In genomic region chr1:903721-904270, GRCh38 we compare ENCODE assay signal across 10 cellular contexts. TPM values are rescaled to one million over a fixed set of nuclear protein-coding genes. Genes with fewer than 3 reads are reported as not detected.
DNase-seq lines count a peak whose midpoint lies in the region; ATAC-seq and TF ChIP-seq lines count a peak whose summit lies in the region.
"Had no signal": no experiment of that assay in that cellular context is flagged by ENCODE, and none has a peak within 500 bp of the region (broad histone marks: within the 10 kb centered on the region; RNA-seq: fewer than 3 reads in every experiment).

No MANE protein-coding gene starts in this region.

- TF ChIP-seq CTCF in GM23338 (conservative IDR thresholded peaks at IDR 0.05; ENCODE audit: low read depth in 2 of 2) = no peak
- TF ChIP-seq CTCF in heart right ventricle (IDR thresholded peaks at IDR 0.05) = no peak

- no peaks in the 10 kb centered on the region; the same call in 1 of the 2 replicates for H4K20me1 ChIP-seq in GM23338 (replicated peaks; ENCODE audit: insufficient read depth)

- H3K4me2 ChIP-seq in GM23338 = peak overlapping the region; percentile 65; the same call in 1 of the 2 replicates

- no peak overlapping the region for H2AFZ ChIP-seq in GM23338

- peaks cover 56% of the 10 kb centered on the region for H3K27me3 ChIP-seq in GM23338 (ENCODE audit: insufficient read depth)
- peaks cover 0 to 43% (median 25%) of the 10 kb centered on the region in 7 donors for H3K27me3 ChIP-seq in heart right ventricle

- H3K4me3 ChIP-seq in GM23338 (peak overlapping the region; percentile 46; the same call in 1 of the 2 replicates), heart right ventricle (peak overlapping the region in 9 of 10 donors; percentile 30 to 54 (median 48)), skin epidermis (peak overlapping the region; percentile 25 to 51 (median 36))

- no peaks in the 10 kb centered on the region for H3K79me2 ChIP-seq in GM23338 (replicated peaks; ENCODE audit: insufficient read depth)
- H3K79me2 ChIP-seq: parathyroid adenoma had no signal

- POLR2A ChIA-PET in activated CD8-positive, alpha-beta T cell treated with anti-CD3 and anti-CD28 coated beads, Interleukin-2, amount 10 ng/mL, durations not matched to agents 7 days and 5 days (lab: Charles Lee) = no interaction called here

- no peaks in the 10 kb centered on the region for H3K9me3 ChIP-seq in heart right ventricle

- no peak for DNase-seq in GM23338 (ENCODE audit: low spot score)
- DNase-seq in activated CD8-positive, alpha-beta T cell treated with anti-CD3 and anti-CD28 coated beads, Interleukin-2, amount 10 ng/mL, durations not matched to agents 7 days and 5 days = no peak
- peak in 1 of 2 donors; percentile 24 for DNase-seq in heart right ventricle
- DNase-seq in cortex of kidney (lab: John Stamatoyannopoulos, UW) = no peak
- no peak for DNase-seq in AML-193 (lab: John Stamatoyannopoulos, UW)
- no peak for DNase-seq in NCI-H1436 (lab: John Stamatoyannopoulos, UW)

- H3K36me3 Mint-ChIP-seq in GM23338 (ENCODE audit: low read depth) = peaks cover 2% of the 10 kb centered on the region; the same call in 1 of the 3 replicates
- H3K36me3 Mint-ChIP-seq in activated CD8-positive, alpha-beta T cell treated with anti-CD3 and anti-CD28 coated beads, Interleukin-2, amount 10 ng/mL, durations not matched to agents 7 days and 5 days (ENCODE audit: low read depth) = no peaks in the 10 kb centered on the region

- H3K9me3 Mint-ChIP-seq in GM23338 = no peaks in the 10 kb centered on the region; the same call in 2 of the 3 replicates
- H3K9me3 Mint-ChIP-seq in activated CD8-positive, alpha-beta T cell treated with anti-CD3 and anti-CD28 coated beads, Interleukin-2, amount 10 ng/mL, durations not matched to agents 7 days and 5 days (ENCODE audit: insufficient read depth) = no peaks in the 10 kb centered on the region

- 90% methylated on average over 21 of the region's 21 CpGs for WGBS in heart right ventricle, 2 donors

- ATAC-seq in GM23338 (peak; percentile 6), heart right ventricle (peak in 2 of 8 donors; percentile 3 to 11), HG03442 (IDR thresholded peaks at IDR 0.05; ENCODE audit: unreplicated experiment) (no peak)
- ATAC-seq in activated CD8-positive, alpha-beta T cell treated with anti-CD3 and anti-CD28 coated beads, Interleukin-2, amount 10 ng/mL, durations not matched to agents 7 days and 5 days = no peak

- H3K4me1 Mint-ChIP-seq in GM23338 = peaks cover 5% of the 10 kb centered on the region; the same call in 2 of the 3 replicates
- H3K4me1 Mint-ChIP-seq in activated CD8-positive, alpha-beta T cell treated with anti-CD3 and anti-CD28 coated beads, Interleukin-2, amount 10 ng/mL, durations not matched to agents 7 days and 5 days (ENCODE audit: low read depth) = peaks cover 18% of the 10 kb centered on the region

- H3K4me1 ChIP-seq in GM23338 (ENCODE audit: insufficient read depth) = no peaks in the 10 kb centered on the region
- H3K4me1 ChIP-seq in heart right ventricle = peaks cover 3 to 34% (median 11%) of the 10 kb centered on the region in 9 donors
- H3K4me1 ChIP-seq: parathyroid adenoma had no signal

- peak overlapping the region; percentile 39; the same call in 2 of the 3 replicates for H3K4me3 Mint-ChIP-seq in GM23338
- H3K4me3 Mint-ChIP-seq in activated CD8-positive, alpha-beta T cell treated with anti-CD3 and anti-CD28 coated beads, Interleukin-2, amount 10 ng/mL, durations not matched to agents 7 days and 5 days = peak overlapping the region; percentile 25

- no peaks in the 10 kb centered on the region for H3F3A ChIP-seq in GM23338 (replicated peaks; ENCODE audit: low read depth)

- intact Hi-C loops in heart right ventricle (cut with DNase I) = loop anchor here in 4 of 10 donors (2.0 to 10.0 kb wide), 3 partner anchors 34 to 51 kb away; partner anchors contain the start of gene NOC2L (in 2 of the 4)

- H3K27ac ChIP-seq in GM23338 (ENCODE audit: low read depth) (no peak overlapping the region), heart right ventricle (no peak overlapping the region), skin epidermis (peak overlapping the region in 4 of 21 experiments; percentile 9 to 46 (median 30))
- H3K27ac ChIP-seq: parathyroid adenoma had no signal

- no peak overlapping the region for H3K27ac Mint-ChIP-seq in GM23338
- no peak overlapping the region for H3K27ac Mint-ChIP-seq in activated CD8-positive, alpha-beta T cell treated with anti-CD3 and anti-CD28 coated beads, Interleukin-2, amount 10 ng/mL, durations not matched to agents 7 days and 5 days

- no peaks in the 10 kb centered on the region for H3K36me3 ChIP-seq in GM23338 (ENCODE audit: insufficient read depth)
- no peaks in the 10 kb centered on the region for H3K36me3 ChIP-seq in heart right ventricle

- peaks cover 60% of the 10 kb centered on the region for H3K27me3 Mint-ChIP-seq in GM23338 (ENCODE audit: insufficient read depth, low read depth, poor library complexity)
- H3K27me3 Mint-ChIP-seq in activated CD8-positive, alpha-beta T cell treated with anti-CD3 and anti-CD28 coated beads, Interleukin-2, amount 10 ng/mL, durations not matched to agents 7 days and 5 days (ENCODE audit: low read depth) = peaks cover 38% of the 10 kb centered on the region

- H3K9me2 ChIP-seq in GM23338 (ENCODE audit: insufficient read depth) = no peaks in the 10 kb centered on the region

- CTCF ChIA-PET in activated CD8-positive, alpha-beta T cell treated with anti-CD3 and anti-CD28 coated beads, Interleukin-2, amount 10 ng/mL, durations not matched to agents 7 days and 5 days (lab: Charles Lee) = interaction anchor here (1.1 kb wide), 1 partner anchor 34 kb away, joined by 3 read pairs; no protein-coding TSS in a partner anchor

TF ChIP-seq in GM23338, 12 proteins besides CTCF, POLR2A, EP300 and RAD21:
- TF ChIP-seq EZH2 (IDR thresholded peaks at IDR 0.05; ENCODE audit: low read depth, unreplicated experiment) (peak; percentile 34), POLR2AphosphoS5 (IDR thresholded peaks at IDR 0.05; ENCODE audit: low read depth) (no peak), ZNF114 (CRISPR knock-in tag; IDR thresholded peaks at IDR 0.05) (no peak), STAT1 (IDR thresholded peaks at IDR 0.05; ENCODE audit: unreplicated experiment) (no peak), JUNB (IDR thresholded peaks at IDR 0.05; ENCODE audit: unreplicated experiment) (no peak)

RNA-seq across cellular contexts. Expression of gene SAMD11, which starts 19.9 kb away (rescaled TPM):
- 0.14 and 0.19 TPM in 2 replicates for total RNA-seq in GM23338 (2014; rRNA removed; shearing (Covaris generic))
- 0.40 and 0.47 TPM in 2 replicates for polyA plus RNA-seq in GM23338 (2016; fragmentation: Nextera tagmentation; extraction: Ambion mirVana)
- not detected for total RNA-seq in activated CD8-positive, alpha-beta T cell treated with anti-CD3 and anti-CD28 coated beads, Interleukin-2, amount 10 ng/mL, durations not matched to agents 7 days and 5 days
- 1 to 10 TPM in 8 of 10 donors, under 1 TPM in 2; 0.87 to 2.2 (median 1.2) TPM for total RNA-seq in heart right ventricle
- polyA plus RNA-seq in heart right ventricle = 1 to 10 TPM; 1.5 to 2.4 TPM
- total RNA-seq: HT-29 had no signal

RNA-seq across cellular contexts. Expression of gene NOC2L, which starts 55.3 kb away (rescaled TPM):
- 123 and 125 TPM in 2 replicates for total RNA-seq in GM23338 (2014; rRNA removed; shearing (Covaris generic))
- polyA plus RNA-seq in GM23338 (2016; fragmentation: Nextera tagmentation; extraction: Ambion mirVana) (79.3 and 89.0 TPM in 2 replicates), heart right ventricle (10 to 100 TPM; 62.5 to 64.8 TPM)
- total RNA-seq in activated CD8-positive, alpha-beta T cell treated with anti-CD3 and anti-CD28 coated beads, Interleukin-2, amount 10 ng/mL, durations not matched to agents 7 days and 5 days = 10 to 100 TPM; 61.7 to 68.7 TPM
- 10 to 100 TPM; 38.3 to 52.5 (median 42.6) TPM for total RNA-seq in heart right ventricle

RNA-seq across cellular contexts. Expression of gene KLHL17, which starts 56.6 kb away (rescaled TPM):
- 27.8 and 37.1 TPM in 2 replicates for total RNA-seq in GM23338 (2014; rRNA removed; shearing (Covaris generic))
- polyA plus RNA-seq in GM23338 (2016; fragmentation: Nextera tagmentation; extraction: Ambion mirVana) = 16.5 and 17.8 TPM in 2 replicates
- 10 to 100 TPM; 24.4 to 27.7 TPM for total RNA-seq in activated CD8-positive, alpha-beta T cell treated with anti-CD3 and anti-CD28 coated beads, Interleukin-2, amount 10 ng/mL, durations not matched to agents 7 days and 5 days
- total RNA-seq in heart right ventricle = 1 to 10 TPM; 1.3 to 6.6 (median 3.2) TPM
- 10 to 100 TPM in 1 of 2 donors, 1 to 10 TPM in 1; 7.7 to 10.2 TPM for polyA plus RNA-seq in heart right ventricle
